23 cellular contexts compared by ENCODE assay signal in genomic region chr15:26148461-26148860, GRCh38.
"Had no signal": no experiment of that assay in that cellular context is flagged by ENCODE, and none has a peak within 500 bp of the region (broad histone marks: within the 10 kb centered on the region; RNA-seq: fewer than 3 reads in every experiment).

No MANE protein-coding gene starts in this region.

- H3K4me3 ChIP-seq: hepatocyte, left lung, lower lobe of right lung, psoas muscle, skin epidermis, suprapubic skin, thoracic aorta, tibial artery, upper lobe of right lung had no signal

- H2AFZ ChIP-seq: hepatocyte, parathyroid adenoma had no signal

- H3K9me3 ChIP-seq: left lung, lower lobe of right lung, psoas muscle, suprapubic skin, thoracic aorta, upper lobe of right lung had no signal

- ATAC-seq: left cardiac atrium; left lung; lower lobe of right lung; naive thymus-derived CD8-positive, alpha-beta T cell; psoas muscle; right cardiac atrium; sciatic nerve; stimulated activated effector memory CD8-positive, alpha-beta T cell treated with anti-CD3 and anti-CD28 coated beads, Interleukin-12 subunit alpha, Interleukin-12 subunit beta, amount 100 ng/mL, for 72 hours; upper lobe of right lung had no signal

- DNase-seq: islet precursor cell; left cardiac atrium; left lung; lower lobe of right lung; mammary epithelial cell; mesenchymal stem cell; naive thymus-derived CD8-positive, alpha-beta T cell; psoas muscle; right cardiac atrium; stimulated activated CD4-positive, alpha-beta T cell treated with anti-CD3 and anti-CD28 coated beads, Interleukin-12 subunit alpha, Interleukin-12 subunit beta, amount 100 ng/mL, for 4 hours; stimulated activated CD4-positive, alpha-beta T cell treated with anti-CD3 and anti-CD28 coated beads, Interleukin-15, amount 100 ng/mL, for 24 hours; stimulated activated CD4-positive, alpha-beta T cell treated with anti-CD3 and anti-CD28 coated beads, Interleukin-2, amount 100 ng/mL, for 24 hours; stimulated activated CD4-positive, alpha-beta T cell treated with anti-CD3 and anti-CD28 coated beads, Interleukin-4, amount 100 ng/mL, for 24 hours; stimulated activated naive CD4-positive, alpha-beta T cell; tibial artery; upper lobe of right lung had no signal

- H3K27ac ChIP-seq: hepatocyte, left lung, lower lobe of right lung, parathyroid adenoma, psoas muscle, skin epidermis, suprapubic skin, thoracic aorta, tibial artery, upper lobe of right lung had no signal

- H3K27me3 ChIP-seq: upper lobe of right lung had no signal

- H3K36me3 ChIP-seq: left lung, lower lobe of right lung, suprapubic skin, thoracic aorta, tibial artery, upper lobe of right lung had no signal

- H3K4me2 ChIP-seq: hepatocyte had no signal

- H3K79me2 ChIP-seq: hepatocyte, parathyroid adenoma had no signal

- H3K4me1 ChIP-seq: left lung, lower lobe of right lung, parathyroid adenoma, psoas muscle, suprapubic skin, tibial artery, upper lobe of right lung had no signal

- H3K9ac ChIP-seq: parathyroid adenoma had no signal
